In genomic region chr4:4950891-4951290, GRCh38 we compare ENCODE assay signal across 22 cellular contexts.
DNase-seq lines count a peak whose midpoint lies in the region; ATAC-seq and TF ChIP-seq lines count a peak whose summit lies in the region.
"Had no signal": no experiment of that assay in that cellular context is flagged by ENCODE, and none has a peak within 500 bp of the region (broad histone marks: within the 10 kb centered on the region; RNA-seq: fewer than 3 reads in every experiment).

No MANE protein-coding gene starts in this region.

- POLR2A ChIA-PET in CD4-positive, alpha-beta T cell (lab: Charles Lee) = no interaction called here

- no peak for TF ChIP-seq POLR2A in esophagus muscularis mucosa (IDR thresholded peaks at IDR 0.05; ENCODE audit: low read depth)

- no peak overlapping the region for H3K4me3 ChIP-seq in esophagus muscularis mucosa
- H3K4me3 ChIP-seq: A549, BLaER1, HAP-1, MG63, PC-9 had no signal

- no peak for TF ChIP-seq CTCF in esophagus muscularis mucosa (IDR thresholded peaks at IDR 0.05)
- no peak for TF ChIP-seq CTCF in nephron progenitor cell (IDR thresholded peaks at IDR 0.05)
- no peak for TF ChIP-seq CTCF in CD4-positive, alpha-beta T cell (IDR thresholded peaks at IDR 0.05)

- H3K27me3 Mint-ChIP-seq in nephron progenitor cell (ENCODE audit: low read depth, poor library complexity) = peaks cover 10% of the 10 kb centered on the region
- H3K27me3 Mint-ChIP-seq in CD4-positive, alpha-beta T cell = no peaks in the 10 kb centered on the region
- H3K27me3 Mint-ChIP-seq: CD8-positive, alpha-beta memory T cell had no signal

- H3K27me3 ChIP-seq in esophagus muscularis mucosa = no peaks in the 10 kb centered on the region
- H3K27me3 ChIP-seq in CD4-positive, alpha-beta T cell (ENCODE audit: control insufficient read depth, insufficient read depth, low read length) = no peaks in the 10 kb centered on the region
- H3K27me3 ChIP-seq: BLaER1, MG63 had no signal

- no peaks in the 10 kb centered on the region for H3K36me3 ChIP-seq in esophagus muscularis mucosa
- H3K36me3 ChIP-seq: BLaER1, HAP-1, MG63 had no signal

- no peak overlapping the region for H3K27ac Mint-ChIP-seq in nephron progenitor cell
- H3K27ac Mint-ChIP-seq in CD4-positive, alpha-beta T cell = no peak overlapping the region
- H3K27ac Mint-ChIP-seq: CD8-positive, alpha-beta memory T cell had no signal

- no peaks in the 10 kb centered on the region for H3K4me1 Mint-ChIP-seq in nephron progenitor cell
- no peaks in the 10 kb centered on the region for H3K4me1 Mint-ChIP-seq in CD4-positive, alpha-beta T cell (ENCODE audit: low read depth)
- H3K4me1 Mint-ChIP-seq: CD8-positive, alpha-beta memory T cell had no signal

- intact Hi-C loops in esophagus muscularis mucosa (cut with DNase I) = no loop called here
- intact Hi-C loops in CD4-positive, alpha-beta T cell (cut with DNase I, micrococcal nuclease) = no loop called here

- ATAC-seq in GM18519 (IDR thresholded peaks at IDR 0.05; ENCODE audit: low FRiP score, unreplicated experiment) (no peak), GM18907 (IDR thresholded peaks at IDR 0.05; ENCODE audit: unreplicated experiment) (no peak)
- ATAC-seq in CD4-positive, alpha-beta T cell (ENCODE audit: poor library complexity) = no peak
- ATAC-seq: A549 had no signal

- H3K4me1 ChIP-seq in esophagus muscularis mucosa = no peaks in the 10 kb centered on the region
- H3K4me1 ChIP-seq: A549, BLaER1, HAP-1 had no signal

- H3K4me3 Mint-ChIP-seq in nephron progenitor cell = no peak overlapping the region
- no peak overlapping the region for H3K4me3 Mint-ChIP-seq in CD4-positive, alpha-beta T cell
- H3K4me3 Mint-ChIP-seq: CD8-positive, alpha-beta memory T cell had no signal

- no peaks in the 10 kb centered on the region for H3K36me3 Mint-ChIP-seq in nephron progenitor cell (ENCODE audit: low read depth)
- H3K36me3 Mint-ChIP-seq in CD4-positive, alpha-beta T cell (ENCODE audit: low read depth) = no peaks in the 10 kb centered on the region
- H3K36me3 Mint-ChIP-seq: CD8-positive, alpha-beta memory T cell had no signal

- H3K9me3 ChIP-seq in esophagus muscularis mucosa = peaks cover 0 to 14% (median 7%) of the 10 kb centered on the region in 4 donors
- H3K9me3 ChIP-seq in CD4-positive, alpha-beta T cell (ENCODE audit: control insufficient read depth, low read length) = no peaks in the 10 kb centered on the region
- H3K9me3 ChIP-seq: HAP-1, MG63 had no signal

- 44% methylated on average over 1 of the region's 4 CpGs for WGBS in esophagus muscularis mucosa

- peak in 49 of 56 donors; percentile 3 to 85 (median 53) for DNase-seq in amygdala (lab: John Stamatoyannopoulos, UW)
- peak; percentile 66 for DNase-seq in esophagus muscularis mucosa (ENCODE audit: extremely low spot score)
- DNase-seq in medulla oblongata (ENCODE audit: extremely low spot score) = peak; percentile 24
- peak; percentile 65 for DNase-seq in putamen (ENCODE audit: low spot score)
- DNase-seq in nephron progenitor cell = no peak
- no peak for DNase-seq in CD4-positive, alpha-beta T cell
- DNase-seq: CD8-positive, alpha-beta memory T cell; DMS79; Kasumi-1; MG63; NCI-H1048; NCI-H1436; NCI-H1930; NCI-H226; NCI-H524; PC-9 had no signal

- H3K9me3 Mint-ChIP-seq in nephron progenitor cell = no peaks in the 10 kb centered on the region
- no peaks in the 10 kb centered on the region for H3K9me3 Mint-ChIP-seq in CD4-positive, alpha-beta T cell

- no peak overlapping the region for H3K27ac ChIP-seq in esophagus muscularis mucosa (replicated peaks in 1 of 4)
- H3K27ac ChIP-seq in CD4-positive, alpha-beta T cell (ENCODE audit: low read depth, low read length) = no peak overlapping the region
- H3K27ac ChIP-seq: A549, BLaER1, PC-9, RWPE1 had no signal

- no peak for TF ChIP-seq EP300 in esophagus muscularis mucosa (IDR thresholded peaks at IDR 0.05)

- CTCF ChIA-PET in CD4-positive, alpha-beta T cell (lab: Charles Lee) = interaction anchor here (0.6 kb wide), 1 partner anchor 88 kb away, joined by 3 read pairs; no protein-coding TSS in a partner anchor

Comparison
In these comparisons a context has a peak if more than half of its experiments do, and no peak if none do; other contexts are left out.
1. DNase-seq: peak in amygdala (49 of 56), esophagus muscularis mucosa (single experiment), medulla oblongata (single experiment) and putamen (single experiment); none in nephron progenitor cell (single experiment) and CD4-positive, alpha-beta T cell (0 of 10).